12 cellular contexts compared by ENCODE assay signal in the genomic region with DNA sequence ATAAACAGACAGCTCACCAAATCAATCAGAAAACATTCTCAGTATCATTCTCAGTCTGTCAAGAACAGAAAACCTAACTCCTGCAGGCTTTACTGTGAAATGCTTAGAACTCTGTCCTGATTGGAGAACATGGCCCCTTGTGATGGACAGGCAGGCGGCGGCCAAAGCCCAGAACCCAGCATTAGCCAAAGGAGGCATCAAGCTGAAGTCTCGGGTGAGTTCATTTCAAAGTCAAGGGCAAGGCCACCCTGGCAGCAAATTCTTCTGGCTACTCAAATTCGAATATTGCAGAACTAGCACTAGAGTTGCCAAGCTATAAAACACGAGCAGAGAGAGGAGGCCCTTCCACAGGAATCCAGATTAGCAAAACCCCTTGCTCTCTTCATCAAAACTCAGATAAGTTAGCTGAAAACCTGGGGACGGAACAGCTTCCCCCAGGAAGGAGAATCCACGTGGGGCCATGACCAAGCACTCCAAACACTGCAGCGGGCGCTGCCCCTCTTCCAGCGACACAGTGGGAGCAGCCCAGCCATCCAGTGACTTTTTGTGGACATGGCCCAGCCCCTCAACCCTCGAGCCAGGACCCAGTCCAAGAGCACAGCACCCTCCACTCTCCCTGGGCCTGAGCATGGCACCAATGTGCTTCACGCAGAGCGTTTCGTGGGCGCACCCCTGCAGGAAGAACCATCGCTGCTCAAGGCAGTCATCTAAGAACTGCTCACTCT.
DNase-seq lines count a peak whose midpoint lies in the region; ATAC-seq, FAIRE-seq and TF ChIP-seq lines count a peak whose summit lies in the region.
"Had no signal": no experiment of that assay in that cellular context is flagged by ENCODE, and none has a peak within 500 bp of the region (broad histone marks: within the 10 kb centered on the region; RNA-seq: fewer than 3 reads in every experiment).

No MANE protein-coding gene starts in this region.

- H3K18ac ChIP-seq in H9 (ENCODE audit: insufficient read length, low read depth, low read length): no peak overlapping the region

- no peak overlapping the region for H4K8ac ChIP-seq in H9 (replicated peaks; ENCODE audit: insufficient read length, low read depth, low read length)

- no peaks in the 10 kb centered on the region for H3K9me3 Mint-ChIP-seq in H9
- H3K9me3 Mint-ChIP-seq in activated T-cell treated with anti-CD3 and anti-CD28 coated beads, Interleukin-2, amount 50 U/mL, for 4 hours: no peaks in the 10 kb centered on the region

- DNase-seq in H9 (no peak), K562 (ENCODE audit: extremely low read depth in 1 of 4, low spot score in 3 of 4) (no peak), iris pigment epithelial cell (ENCODE audit: low read depth) (peak; percentile 23), NCI-H1105 (lab: John Stamatoyannopoulos, UW) (no peak), germinal center (ENCODE audit: low spot score) (no peak)
- no peak for DNase-seq in activated T-cell treated with anti-CD3 and anti-CD28 coated beads, Interleukin-2, amount 50 U/mL, for 4 hours
- DNase-seq: activated T-cell treated with anti-CD3 and anti-CD28 coated beads, Interleukin-2, amount 50 U/mL, for 48 hours; foreskin keratinocyte; NCI-H2171; stimulated activated naive CD8-positive, alpha-beta T cell treated with anti-CD3 and anti-CD28 coated beads, Interleukin-15, Interleukin-2, amounts not matched to agents 100 U/mL and 50 U/mL, for 24 hours had no signal

- TF ChIP-seq RAD21 in K562 (CRISPR knock-in tag; conservative IDR thresholded peaks at IDR 0.05 in 1 of 2, IDR thresholded peaks at IDR 0.05 in 1 of 2): no peak

- H2BK20ac ChIP-seq in H9 (ENCODE audit: low read depth, low read length, poor library complexity, severe bottlenecking): no peak overlapping the region

- no peak for TF ChIP-seq EP300 in K562 (IDR thresholded peaks at IDR 0.05; ENCODE audit: low read length)

- H3K27ac ChIP-seq in H9 (ENCODE audit: insufficient read length, low read depth, low read length): no peak overlapping the region
- H3K27ac ChIP-seq in K562 (ENCODE audit: extremely low read depth, low read depth, low read length): no peak overlapping the region
- H3K27ac ChIP-seq in stomach smooth muscle (ENCODE audit: low read length): peak overlapping the region; percentile 98
- H3K27ac ChIP-seq: foreskin keratinocyte had no signal

- H3K36me3 Mint-ChIP-seq in H9 (ENCODE audit: insufficient read depth in 1 of 3, low read depth in 3 of 3): peaks cover 0 to 2% (median 0%) of the 10 kb centered on the region in 3 experiments; a peak in 1 of 7 replicates
- H3K36me3 Mint-ChIP-seq in activated T-cell treated with anti-CD3 and anti-CD28 coated beads, Interleukin-2, amount 50 U/mL, for 4 hours (ENCODE audit: insufficient read depth): no peaks in the 10 kb centered on the region

- no peak for FAIRE-seq in K562 (lab: Jason Lieb, UNC)

- H3K4me3 Mint-ChIP-seq in H9: no peak overlapping the region
- H3K4me3 Mint-ChIP-seq in activated T-cell treated with anti-CD3 and anti-CD28 coated beads, Interleukin-2, amount 50 U/mL, for 4 hours: no peak overlapping the region

- H4K5ac ChIP-seq in H9 (ENCODE audit: insufficient read length, low read depth, low read length): no peak overlapping the region

- intact Hi-C loops in K562 (cut with micrococcal nuclease): no loop called here

- CTCF ChIA-PET in K562 (lab: Yijun Ruan, JAX; ENCODE audit: low intra/inter-chr PET ratio): no interaction called here

- H3K79me2 ChIP-seq in H9 (ENCODE audit: insufficient read depth, low read length): peaks cover 5% of the 10 kb centered on the region; the same call in 1 of the 2 replicates
- peaks cover 14% of the 10 kb centered on the region; the same call in 2 of the 3 replicates for H3K79me2 ChIP-seq in K562 (ENCODE audit: control insufficient read depth, insufficient read depth, low read length)

- H2AFZ ChIP-seq in H9 (ENCODE audit: low read length): no peak overlapping the region
- H2AFZ ChIP-seq in K562 (ENCODE audit: low read depth, low read length): no peak overlapping the region

- H3K27me3 Mint-ChIP-seq in H9 (ENCODE audit: low read depth): no peaks in the 10 kb centered on the region; the same call in 1 of the 2 replicates
- no peaks in the 10 kb centered on the region for H3K27me3 Mint-ChIP-seq in activated T-cell treated with anti-CD3 and anti-CD28 coated beads, Interleukin-2, amount 50 U/mL, for 4 hours (ENCODE audit: low read depth)

- H3K4me1 ChIP-seq in H9 (ENCODE audit: insufficient read depth, low read length): no peaks in the 10 kb centered on the region
- H3K4me1 ChIP-seq in K562 (replicated peaks in 1 of 2; ENCODE audit: control insufficient read depth in 2 of 2, insufficient read depth in 2 of 2, low read length in 2 of 2): peaks cover 13 to 54% of the 10 kb centered on the region in 2 experiments; a peak in 4 of 5 replicates
- peaks cover 90% of the 10 kb centered on the region for H3K4me1 ChIP-seq in stomach smooth muscle (ENCODE audit: control insufficient read depth, insufficient read depth, low read length)
- H3K4me1 ChIP-seq: foreskin keratinocyte, HAP-1 had no signal

- TF ChIP-seq POLR2A in K562 (conservative IDR thresholded peaks at IDR 0.05): no peak

- H3K23me2 ChIP-seq in H9 (ENCODE audit: insufficient read length, low read depth, low read length, poor library complexity, severe bottlenecking): no peaks in the 10 kb centered on the region

- H3K4me1 Mint-ChIP-seq in H9: peaks cover 38 to 45% of the 10 kb centered on the region in 2 experiments
- H3K4me1 Mint-ChIP-seq in activated T-cell treated with anti-CD3 and anti-CD28 coated beads, Interleukin-2, amount 50 U/mL, for 4 hours (ENCODE audit: low read depth): peaks cover 54% of the 10 kb centered on the region

- H2BK120ac ChIP-seq in H9 (ENCODE audit: low read depth, low read length, poor library complexity, severe bottlenecking): no peak overlapping the region

- peak overlapping the region in 2 of 3 experiments; percentile 55 to 63; a peak in 3 of 7 replicates for H3K27ac Mint-ChIP-seq in H9

- TF ChIP-seq CTCF in H9 (conservative IDR thresholded peaks at IDR 0.05) (no peak), K562 (IDR thresholded peaks at IDR 0.05 in 2 of 3, conservative IDR thresholded peaks at IDR 0.05 in 1 of 3; ENCODE audit: insufficient read depth in 2 of 3, low read depth in 1 of 3, low read length in 3 of 3) (no peak)

- H3K4me2 ChIP-seq in H9 (ENCODE audit: insufficient read depth, insufficient read length, low read length): no peak overlapping the region
- H3K4me2 ChIP-seq in K562 (ENCODE audit: insufficient read depth, low read length): no peak overlapping the region

- H3K27me3 ChIP-seq in H9 (ENCODE audit: insufficient read depth, low read length): no peaks in the 10 kb centered on the region
- H3K27me3 ChIP-seq in K562 (ENCODE audit: control insufficient read depth in 2 of 2, insufficient read depth in 2 of 2, low read length in 2 of 2): no peaks in the 10 kb centered on the region
- no peaks in the 10 kb centered on the region for H3K27me3 ChIP-seq in stomach smooth muscle (ENCODE audit: control insufficient read depth in 1 of 2, insufficient read depth in 2 of 2, low read length in 2 of 2)
- H3K27me3 ChIP-seq: foreskin keratinocyte had no signal

- BruUV-seq in K562 (replicated peaks; lab: Mats Ljungman, UMichigan): no TSS peak

- no peak overlapping the region for H2BK5ac ChIP-seq in H9 (ENCODE audit: insufficient read length, low read length)

- H4K20me1 ChIP-seq in H9 (ENCODE audit: control insufficient read depth, insufficient read depth, insufficient read length) (peaks cover 2% of the 10 kb centered on the region), K562 (replicated peaks; ENCODE audit: control insufficient read depth, insufficient read depth, low read length) (no peaks in the 10 kb centered on the region; the same call in 1 of the 2 replicates)

- H3K9ac ChIP-seq in H9 (ENCODE audit: extremely low read depth, insufficient read length, low read length): no peak overlapping the region
- peak overlapping the region in 1 of 2 experiments; percentile 83; a peak in 2 of 4 replicates for H3K9ac ChIP-seq in K562 (ENCODE audit: insufficient read depth in 1 of 2, low read depth in 2 of 2, low read length in 2 of 2)
- H3K9ac ChIP-seq in stomach smooth muscle (ENCODE audit: low read length in 2 of 2): no peak overlapping the region

- H2BK12ac ChIP-seq in H9 (ENCODE audit: insufficient read length, low read depth, low read length): no peak overlapping the region

- no peak overlapping the region for H2AK5ac ChIP-seq in H9 (ENCODE audit: insufficient read length, low read length)

- H3K56ac ChIP-seq in H9 (ENCODE audit: insufficient read length, low read depth, low read length): no peak overlapping the region

- no peak overlapping the region for H3T11ph ChIP-seq in H9 (ENCODE audit: low read length)

- H3K14ac ChIP-seq in H9 (ENCODE audit: insufficient read depth, low read length): no peak overlapping the region

- H3K4me3 ChIP-seq in K562 (no peak overlapping the region), stomach smooth muscle (ENCODE audit: low read length in 2 of 2) (peak overlapping the region in 1 of 2 donors; percentile 29)
- H3K4me3 ChIP-seq: HAP-1 had no signal

- no peak overlapping the region for H4K91ac ChIP-seq in H9 (ENCODE audit: insufficient read length, low read depth, low read length)

- in situ Hi-C loops in K562 (cut with MboI): no loop called here

- no peak overlapping the region for H3K23ac ChIP-seq in H9 (ENCODE audit: insufficient read length, low read depth, low read length)

- H3K4ac ChIP-seq in H9 (ENCODE audit: low read depth, low read length): no peak overlapping the region

- ATAC-seq in K562: no peak
- ATAC-seq in activated T-cell treated with anti-CD3 and anti-CD28 coated beads, Interleukin-2, amount 50 U/mL, for 4 hours: no peak
- ATAC-seq: foreskin keratinocyte; stimulated activated naive CD8-positive, alpha-beta T cell treated with anti-CD3 and anti-CD28 coated beads, Interleukin-15, Interleukin-2, amounts not matched to agents 100 U/mL and 50 U/mL, for 24 hours had no signal

- H3K9me3 ChIP-seq in H9 (ENCODE audit: control insufficient read depth, low read depth, low read length) (no peaks in the 10 kb centered on the region), K562 (replicated peaks; ENCODE audit: control insufficient read depth, insufficient read depth, low read depth, low read length) (no peaks in the 10 kb centered on the region), stomach smooth muscle (ENCODE audit: control insufficient read depth in 2 of 2, low read length in 2 of 2) (no peaks in the 10 kb centered on the region)
- H3K9me3 ChIP-seq: HAP-1 had no signal

- no peak overlapping the region for H2BK15ac ChIP-seq in H9 (ENCODE audit: low read depth, low read length)

- no CpG with 5 or more reads among the region's 16 CpGs for WGBS in H9 (ENCODE audit: extremely low coverage, insufficient read length, low lambda C conversion rate)
- 71% methylated on average over 7 of the region's 16 CpGs for WGBS in K562 (ENCODE audit: insufficient coverage, low coverage, missing lambda C conversion rate)

- no peaks in the 10 kb centered on the region for H3K36me3 ChIP-seq in K562 (ENCODE audit: control insufficient read depth, insufficient read depth, low read length)
- H3K36me3 ChIP-seq in stomach smooth muscle (ENCODE audit: control insufficient read depth in 2 of 2, insufficient read depth in 2 of 2, low read length in 2 of 2): no peaks in the 10 kb centered on the region
- H3K36me3 ChIP-seq: HAP-1 had no signal

- POLR2A ChIA-PET in K562 (lab: Yijun Ruan, JAX): interaction anchor here (0.7 to 1.9 kb wide), 3 partner anchors 8 to 21 kb away, joined by 3 to 9 read pairs (median 4); no protein-coding TSS in a partner anchor

- no peaks in the 10 kb centered on the region for H3K9me1 ChIP-seq in K562 (ENCODE audit: control insufficient read depth, insufficient read depth, low read length)

- no peaks in the 10 kb centered on the region for H3K79me1 ChIP-seq in H9 (ENCODE audit: insufficient read depth, low read depth, low read length, poor library complexity, severe bottlenecking)
